In the genomic region with DNA sequence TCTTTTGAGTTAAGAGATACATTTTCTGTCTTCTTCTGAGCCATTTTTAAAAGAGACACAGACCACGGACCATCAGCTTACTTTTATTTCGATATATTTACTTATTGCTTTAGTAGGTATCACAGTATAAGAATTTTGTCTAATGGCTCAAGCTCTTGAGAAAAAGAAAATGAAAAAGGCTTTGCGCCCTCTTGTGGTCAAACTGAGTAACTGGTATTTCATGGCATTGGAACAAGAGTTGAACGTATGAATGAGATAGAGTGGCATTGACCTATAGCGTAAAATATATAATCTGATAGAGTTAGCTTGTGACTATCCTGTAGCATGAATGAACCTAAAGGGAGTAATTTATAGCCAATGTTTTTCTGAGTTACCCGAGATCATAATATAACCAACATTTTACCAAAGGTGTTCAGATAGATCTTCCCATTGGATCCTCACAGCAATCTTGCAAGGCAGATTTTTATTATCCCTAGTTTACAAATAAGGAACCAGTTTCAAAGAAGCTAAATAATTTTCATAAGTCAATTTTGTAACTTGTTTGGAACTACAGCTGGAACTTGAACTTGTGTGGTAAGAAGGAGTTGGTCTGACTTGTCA, we compare ENCODE assay signal across 8 cellular contexts.
DNase-seq lines count a peak whose midpoint lies in the region; ATAC-seq, FAIRE-seq and TF ChIP-seq lines count a peak whose summit lies in the region.

No MANE protein-coding gene starts in this region.

- H3K9ac ChIP-seq in keratinocyte (ENCODE audit: control insufficient read depth, extremely low read depth, insufficient read depth, low read length), result no peak overlapping the region

- DNase-seq in DMS153 (lab: John Stamatoyannopoulos, UW), result peak; percentile 38
- peak; percentile 33 for DNase-seq in HEK293T (ENCODE audit: extremely low spot score)
- peak; percentile 52 for DNase-seq in NOMO-1 treated with DMSO at 0.1 percent for 48 hours (lab: John Stamatoyannopoulos, UW; ENCODE audit: unreplicated experiment)
- DNase-seq in brain pericyte (ENCODE audit: low read depth, low spot score), result peak; percentile 26
- no peak for DNase-seq in keratinocyte (ENCODE audit: low read depth, low spot score)
- peak; percentile 51 for DNase-seq in stromal cell of bone marrow (ENCODE audit: low read depth)
- no peak for DNase-seq in activated CD8-positive, alpha-beta memory T cell treated with anti-CD3 and anti-CD28 coated beads, Interleukin-2, amount 50 U/mL, for 48 hours

- POLR2A ChIA-PET in HEK293T (lab: Yijun Ruan, JAX), result no interaction called here

- no peaks in the 10 kb centered on the region for H3K27me3 ChIP-seq in keratinocyte (ENCODE audit: control insufficient read depth, extremely low read depth, insufficient read depth, low read length)

- no peak overlapping the region for H3K4me3 ChIP-seq in keratinocyte (ENCODE audit: control insufficient read depth in 2 of 3, extremely low read depth in 1 of 3, insufficient read depth in 2 of 3, low read depth in 1 of 3, low read length in 3 of 3)

- H3K9me3 ChIP-seq in keratinocyte (ENCODE audit: control insufficient read depth, low read depth, low read length), result no peaks in the 10 kb centered on the region

- no peaks in the 10 kb centered on the region for H4K20me1 ChIP-seq in keratinocyte (ENCODE audit: control insufficient read depth, extremely low read depth, insufficient read depth, low read length)

- no peaks in the 10 kb centered on the region for H3K36me3 ChIP-seq in keratinocyte (ENCODE audit: control insufficient read depth in 2 of 2, extremely low read depth in 1 of 2, insufficient read depth in 2 of 2, low read length in 2 of 2)

- H3K27ac ChIP-seq in keratinocyte (ENCODE audit: control insufficient read depth, insufficient read depth, low read length), result no peak overlapping the region

- no peak overlapping the region for H2AFZ ChIP-seq in keratinocyte (ENCODE audit: control insufficient read depth, low read length)

- CTCF ChIA-PET in HEK293T (lab: Yijun Ruan, JAX), result interaction anchor here (0.6 to 3.4 kb wide), 9 partner anchors 11 to 268 kb away, joined by 3 to 16 read pairs (median 7); no protein-coding TSS in a partner anchor

- peak in 2 of 3 experiments; percentile 52 to 64 for TF ChIP-seq CTCF in keratinocyte (optimal IDR thresholded peaks at IDR 0.05 in 1 of 3, IDR thresholded peaks at IDR 0.05 in 1 of 3, conservative IDR thresholded peaks at IDR 0.05 in 1 of 3; ENCODE audit: extremely low read depth in 1 of 3, insufficient read depth in 2 of 3, low read length in 3 of 3)

- no peaks in the 10 kb centered on the region for H3K79me2 ChIP-seq in keratinocyte (ENCODE audit: control insufficient read depth, insufficient read depth, low read length)

- peak; percentile 55 for FAIRE-seq in keratinocyte (lab: Jason Lieb, UNC)

- dilution Hi-C loops in keratinocyte (cut with MboI; ENCODE audit: extremely low pct_ligation_motif_present, low sequenced_read_pairs), result no loop called here

- peaks cover 8% of the 10 kb centered on the region for H3K4me1 ChIP-seq in keratinocyte (ENCODE audit: control insufficient read depth, extremely low read depth, insufficient read depth, low read length)

- H3K9me1 ChIP-seq in keratinocyte (ENCODE audit: control insufficient read depth, extremely low read depth, insufficient read depth, low read length), result no peaks in the 10 kb centered on the region

- ATAC-seq in GM21367 (IDR thresholded peaks at IDR 0.05; ENCODE audit: unreplicated experiment), result no peak

- H3K4me2 ChIP-seq in keratinocyte (ENCODE audit: control insufficient read depth, extremely low read depth, insufficient read depth, low read depth, low read length), result no peak overlapping the region

TF ChIP-seq in HEK293T, 16 proteins besides CTCF, POLR2A, EP300 and RAD21:
- TF ChIP-seq ZNF384 (IDR thresholded peaks at IDR 0.05), result no peak
- TF ChIP-seq ARNT (IDR thresholded peaks at IDR 0.05), result no peak
- TF ChIP-seq ELF4 (IDR thresholded peaks at IDR 0.05), result no peak
- TF ChIP-seq HDGF (IDR thresholded peaks at IDR 0.05; ENCODE audit: borderline replicate concordance), result no peak
- TF ChIP-seq FOXK2 (IDR thresholded peaks at IDR 0.05), result no peak
- no peak for TF ChIP-seq NFRKB (IDR thresholded peaks at IDR 0.05)
- no peak for TF ChIP-seq BHLHE40 (IDR thresholded peaks at IDR 0.05; ENCODE audit: borderline replicate concordance)
- TF ChIP-seq L3MBTL2 (conservative IDR thresholded peaks at IDR 0.05), result no peak
- TF ChIP-seq TARDBP (IDR thresholded peaks at IDR 0.05), result no peak
- TF ChIP-seq FOXA1 (IDR thresholded peaks at IDR 0.05), result no peak
- no peak for TF ChIP-seq CTBP1 (IDR thresholded peaks at IDR 0.05; ENCODE audit: borderline replicate concordance)
- TF ChIP-seq FOXM1 (IDR thresholded peaks at IDR 0.05; ENCODE audit: borderline replicate concordance), result no peak
- TF ChIP-seq SUZ12 (IDR thresholded peaks at IDR 0.05), result no peak
- TF ChIP-seq, protein P1, sequence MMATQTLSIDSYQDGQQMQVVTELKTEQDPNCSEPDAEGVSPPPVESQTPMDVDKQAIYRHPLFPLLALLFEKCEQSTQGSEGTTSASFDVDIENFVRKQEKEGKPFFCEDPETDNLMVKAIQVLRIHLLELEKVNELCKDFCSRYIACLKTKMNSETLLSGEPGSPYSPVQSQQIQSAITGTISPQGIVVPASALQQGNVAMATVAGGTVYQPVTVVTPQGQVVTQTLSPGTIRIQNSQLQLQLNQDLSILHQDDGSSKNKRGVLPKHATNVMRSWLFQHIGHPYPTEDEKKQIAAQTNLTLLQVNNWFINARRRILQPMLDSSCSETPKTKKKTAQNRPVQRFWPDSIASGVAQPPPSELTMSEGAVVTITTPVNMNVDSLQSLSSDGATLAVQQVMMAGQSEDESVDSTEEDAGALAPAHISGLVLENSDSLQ (IDR thresholded peaks at IDR 0.05), result no peak
- TF ChIP-seq LEF1 (IDR thresholded peaks at IDR 0.05; ENCODE audit: borderline replicate concordance), result no peak
- TF ChIP-seq SP1 (IDR thresholded peaks at IDR 0.05), result no peak
TF ChIP-seq in HEK293T: peak in this region for 0.

Comparison
In these comparisons a context has a peak if more than half of its experiments do, and no peak if none do; other contexts are left out.
1. DNase-seq: peak in DMS153 (single experiment), HEK293T (single experiment), NOMO-1 treated with DMSO at 0.1 percent for 48 hours (single experiment), brain pericyte (single experiment) and stromal cell of bone marrow (single experiment); none in keratinocyte (single experiment) and activated CD8-positive, alpha-beta memory T cell treated with anti-CD3 and anti-CD28 coated beads, Interleukin-2, amount 50 U/mL, for 48 hours (single experiment).